In genomic region chr17:57783338-57783742, GRCh38 we compare ENCODE assay signal across 1 cellular context.
TF ChIP-seq lines count a peak whose summit lies in the region.

No MANE protein-coding gene starts in this region.

TF ChIP-seq in HepG2, 621 proteins besides CTCF, POLR2A, EP300 and RAD21 (continued from another document and continues in another):
- TF ChIP-seq HOMEZ (CRISPR knock-in tag; IDR thresholded peaks at IDR 0.05; ENCODE audit: low read depth) (no peak), BCLAF1 (IDR thresholded peaks at IDR 0.05) (no peak), ZBTB3 (CRISPR knock-in tag; IDR thresholded peaks at IDR 0.05; ENCODE audit: borderline replicate concordance, low read depth) (no peak), SP5 (CRISPR knock-in tag; IDR thresholded peaks at IDR 0.05; ENCODE audit: borderline replicate concordance, low read depth) (peak; percentile 82), ETV6 (CRISPR knock-in tag; conservative IDR thresholded peaks at IDR 0.05) (no peak; the same call in 1 of the 2 replicates), FOSL1 (CRISPR knock-in tag; IDR thresholded peaks at IDR 0.05; ENCODE audit: borderline replicate concordance) (no peak), HES4 (CRISPR knock-in tag; IDR thresholded peaks at IDR 0.05; ENCODE audit: borderline replicate concordance) (no peak), SRSF4 (IDR thresholded peaks at IDR 0.05; ENCODE audit: low read depth, low read length, poor library complexity, severe bottlenecking) (no peak), PCBP1 (IDR thresholded peaks at IDR 0.05; ENCODE audit: borderline replicate concordance, low read depth, low read length) (peak; percentile 66; the same call in 1 of the 2 replicates), ZIK1 (CRISPR knock-in tag; IDR thresholded peaks at IDR 0.05; ENCODE audit: borderline replicate concordance, low read depth) (no peak), HMGXB4 (CRISPR knock-in tag; IDR thresholded peaks at IDR 0.05; ENCODE audit: borderline replicate concordance in 1 of 2, low read depth in 1 of 2) (peak; percentile 23 to 70; a peak in 3 of 4 replicates), BHLHE40 (IDR thresholded peaks at IDR 0.05; ENCODE audit: low read length) (0 out of 2 replicates have a peak, but pooled peaks have one; percentile 41), JDP2 (CRISPR knock-in tag; IDR thresholded peaks at IDR 0.05; ENCODE audit: borderline replicate concordance) (no peak), SIN3B (IDR thresholded peaks at IDR 0.05; ENCODE audit: low read length) (no peak), SALL1 (CRISPR knock-in tag; IDR thresholded peaks at IDR 0.05) (peak; percentile 64), HCFC1 (IDR thresholded peaks at IDR 0.05; ENCODE audit: low read depth, low read length) (no peak), ZNF660 (CRISPR knock-in tag; IDR thresholded peaks at IDR 0.05; ENCODE audit: borderline replicate concordance, low read depth) (no peak), HDAC1 (CRISPR knock-in tag; IDR thresholded peaks at IDR 0.05) (no peak), ZSCAN21 (CRISPR knock-in tag; IDR thresholded peaks at IDR 0.05; ENCODE audit: borderline replicate concordance) (peak; percentile 58; the same call in 1 of the 2 replicates), FOXA3 (CRISPR knock-in tag; IDR thresholded peaks at IDR 0.05) (no peak), RELA (CRISPR knock-in tag; IDR thresholded peaks at IDR 0.05) (no peak), ZNF292 (CRISPR knock-in tag; IDR thresholded peaks at IDR 0.05; ENCODE audit: borderline replicate concordance, low read depth) (no peak), HNRNPLL (IDR thresholded peaks at IDR 0.05; ENCODE audit: low read depth, low read length, poor library complexity, severe bottlenecking) (peak; percentile 55), ZNF317 (CRISPR knock-in tag; IDR thresholded peaks at IDR 0.05) (no peak), ZNF792 (CRISPR knock-in tag; IDR thresholded peaks at IDR 0.05) (no peak), SETDB1 (CRISPR knock-in tag; IDR thresholded peaks at IDR 0.05; ENCODE audit: borderline replicate concordance) (no peak), SALL2 (CRISPR knock-in tag; IDR thresholded peaks at IDR 0.05) (peak; percentile 73; the same call in 1 of the 2 replicates), DMAP1 (CRISPR knock-in tag; IDR thresholded peaks at IDR 0.05) (no peak), ZNF605 (CRISPR knock-in tag; IDR thresholded peaks at IDR 0.05) (no peak), ZNF276 (CRISPR knock-in tag; IDR thresholded peaks at IDR 0.05; ENCODE audit: low read depth) (no peak), MTF2 (CRISPR knock-in tag; IDR thresholded peaks at IDR 0.05; ENCODE audit: borderline replicate concordance) (peak; percentile 82; the same call in 1 of the 2 replicates), ZFP41 (CRISPR knock-in tag; IDR thresholded peaks at IDR 0.05; ENCODE audit: borderline replicate concordance) (no peak), HDAC2 (CRISPR knock-in tag; IDR thresholded peaks at IDR 0.05) (no peak), ELF4 (CRISPR knock-in tag; IDR thresholded peaks at IDR 0.05; ENCODE audit: borderline replicate concordance) (no peak), RBAK (CRISPR knock-in tag; IDR thresholded peaks at IDR 0.05) (no peak), ONECUT2 (CRISPR knock-in tag; IDR thresholded peaks at IDR 0.05) (no peak), TMF1 (CRISPR knock-in tag; IDR thresholded peaks at IDR 0.05; ENCODE audit: low read depth) (no peak), MYNN (CRISPR knock-in tag; IDR thresholded peaks at IDR 0.05; ENCODE audit: low read depth) (no peak), NAIF1 (CRISPR knock-in tag; IDR thresholded peaks at IDR 0.05; ENCODE audit: borderline replicate concordance) (no peak), ZNF607 (CRISPR knock-in tag; IDR thresholded peaks at IDR 0.05; ENCODE audit: borderline replicate concordance) (no peak), SOX6 (IDR thresholded peaks at IDR 0.05) (no peak), SOX6 (CRISPR knock-in tag; IDR thresholded peaks at IDR 0.05) (no peak), PRMT3 (CRISPR knock-in tag; IDR thresholded peaks at IDR 0.05; ENCODE audit: borderline replicate concordance, low read depth) (no peak), ZNF562 (CRISPR knock-in tag; IDR thresholded peaks at IDR 0.05; ENCODE audit: borderline replicate concordance) (no peak), ELF3 (CRISPR knock-in tag; IDR thresholded peaks at IDR 0.05) (peak; percentile 52; the same call in 1 of the 2 replicates), ATF4 (CRISPR knock-in tag; IDR thresholded peaks at IDR 0.05) (no peak), YEATS4 (CRISPR knock-in tag; IDR thresholded peaks at IDR 0.05; ENCODE audit: borderline replicate concordance) (no peak), ZMYM3 (CRISPR knock-in tag; IDR thresholded peaks at IDR 0.05) (no peak), ZNF274 (CRISPR knock-in tag; IDR thresholded peaks at IDR 0.05) (peak; percentile 29; the same call in 1 of the 2 replicates), RFX3 (CRISPR knock-in tag; IDR thresholded peaks at IDR 0.05) (no peak), KLF6 (CRISPR knock-in tag; IDR thresholded peaks at IDR 0.05) (no peak), ZNF180 (CRISPR knock-in tag; IDR thresholded peaks at IDR 0.05; ENCODE audit: borderline replicate concordance, low read depth) (no peak)
- TF ChIP-seq, protein P1, sequence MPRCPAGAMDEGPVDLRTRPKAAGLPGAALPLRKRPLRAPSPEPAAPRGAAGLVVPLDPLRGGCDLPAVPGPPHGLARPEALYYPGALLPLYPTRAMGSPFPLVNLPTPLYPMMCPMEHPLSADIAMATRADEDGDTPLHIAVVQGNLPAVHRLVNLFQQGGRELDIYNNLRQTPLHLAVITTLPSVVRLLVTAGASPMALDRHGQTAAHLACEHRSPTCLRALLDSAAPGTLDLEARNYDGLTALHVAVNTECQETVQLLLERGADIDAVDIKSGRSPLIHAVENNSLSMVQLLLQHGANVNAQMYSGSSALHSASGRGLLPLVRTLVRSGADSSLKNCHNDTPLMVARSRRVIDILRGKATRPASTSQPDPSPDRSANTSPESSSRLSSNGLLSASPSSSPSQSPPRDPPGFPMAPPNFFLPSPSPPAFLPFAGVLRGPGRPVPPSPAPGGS (CRISPR knock-in tag; IDR thresholded peaks at IDR 0.05), result no peak
- TF ChIP-seq, protein P2, sequence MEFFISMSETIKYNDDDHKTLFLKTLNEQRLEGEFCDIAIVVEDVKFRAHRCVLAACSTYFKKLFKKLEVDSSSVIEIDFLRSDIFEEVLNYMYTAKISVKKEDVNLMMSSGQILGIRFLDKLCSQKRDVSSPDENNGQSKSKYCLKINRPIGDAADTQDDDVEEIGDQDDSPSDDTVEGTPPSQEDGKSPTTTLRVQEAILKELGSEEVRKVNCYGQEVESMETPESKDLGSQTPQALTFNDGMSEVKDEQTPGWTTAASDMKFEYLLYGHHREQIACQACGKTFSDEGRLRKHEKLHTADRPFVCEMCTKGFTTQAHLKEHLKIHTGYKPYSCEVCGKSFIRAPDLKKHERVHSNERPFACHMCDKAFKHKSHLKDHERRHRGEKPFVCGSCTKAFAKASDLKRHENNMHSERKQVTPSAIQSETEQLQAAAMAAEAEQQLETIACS (CRISPR knock-in tag; IDR thresholded peaks at IDR 0.05), result no peak
- TF ChIP-seq, protein P3, sequence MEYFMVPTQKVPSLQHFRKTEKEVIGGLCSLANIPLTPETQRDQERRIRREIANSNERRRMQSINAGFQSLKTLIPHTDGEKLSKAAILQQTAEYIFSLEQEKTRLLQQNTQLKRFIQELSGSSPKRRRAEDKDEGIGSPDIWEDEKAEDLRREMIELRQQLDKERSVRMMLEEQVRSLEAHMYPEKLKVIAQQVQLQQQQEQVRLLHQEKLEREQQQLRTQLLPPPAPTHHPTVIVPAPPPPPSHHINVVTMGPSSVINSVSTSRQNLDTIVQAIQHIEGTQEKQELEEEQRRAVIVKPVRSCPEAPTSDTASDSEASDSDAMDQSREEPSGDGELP (IDR thresholded peaks at IDR 0.05; ENCODE audit: borderline replicate concordance, low read depth), result no peak; the same call in 1 of the 2 replicates
- TF ChIP-seq, protein P4, sequence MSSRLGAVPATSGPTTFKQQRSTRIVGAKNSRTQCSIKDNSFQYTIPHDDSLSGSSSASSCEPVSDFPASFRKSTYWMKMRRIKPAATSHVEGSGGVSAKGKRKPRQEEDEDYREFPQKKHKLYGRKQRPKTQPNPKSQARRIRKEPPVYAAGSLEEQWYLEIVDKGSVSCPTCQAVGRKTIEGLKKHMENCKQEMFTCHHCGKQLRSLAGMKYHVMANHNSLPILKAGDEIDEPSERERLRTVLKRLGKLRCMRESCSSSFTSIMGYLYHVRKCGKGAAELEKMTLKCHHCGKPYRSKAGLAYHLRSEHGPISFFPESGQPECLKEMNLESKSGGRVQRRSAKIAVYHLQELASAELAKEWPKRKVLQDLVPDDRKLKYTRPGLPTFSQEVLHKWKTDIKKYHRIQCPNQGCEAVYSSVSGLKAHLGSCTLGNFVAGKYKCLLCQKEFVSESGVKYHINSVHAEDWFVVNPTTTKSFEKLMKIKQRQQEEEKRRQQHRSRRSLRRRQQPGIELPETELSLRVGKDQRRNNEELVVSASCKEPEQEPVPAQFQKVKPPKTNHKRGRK (CRISPR knock-in tag; IDR thresholded peaks at IDR 0.05), result no peak
- TF ChIP-seq, protein P5, sequence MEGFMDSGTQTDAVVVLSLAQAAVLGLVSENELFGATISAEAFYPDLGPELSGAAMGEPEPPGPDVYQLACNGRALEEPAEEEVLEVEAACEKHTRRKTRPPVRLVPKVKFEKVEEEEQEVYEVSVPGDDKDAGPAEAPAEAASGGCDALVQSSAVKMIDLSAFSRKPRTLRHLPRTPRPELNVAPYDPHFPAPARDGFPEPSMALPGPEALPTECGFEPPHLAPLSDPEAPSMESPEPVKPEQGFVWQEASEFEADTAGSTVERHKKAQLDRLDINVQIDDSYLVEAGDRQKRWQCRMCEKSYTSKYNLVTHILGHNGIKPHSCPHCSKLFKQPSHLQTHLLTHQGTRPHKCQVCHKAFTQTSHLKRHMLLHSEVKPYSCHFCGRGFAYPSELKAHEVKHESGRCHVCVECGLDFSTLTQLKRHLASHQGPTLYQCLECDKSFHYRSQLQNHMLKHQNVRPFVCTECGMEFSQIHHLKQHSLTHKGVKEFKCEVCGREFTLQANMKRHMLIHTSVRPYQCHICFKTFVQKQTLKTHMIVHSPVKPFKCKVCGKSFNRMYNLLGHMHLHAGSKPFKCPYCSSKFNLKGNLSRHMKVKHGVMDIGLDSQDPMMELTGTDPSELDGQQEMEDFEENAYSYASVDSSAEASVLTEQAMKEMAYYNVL (CRISPR knock-in tag; IDR thresholded peaks at IDR 0.05; ENCODE audit: borderline replicate concordance), result no peak
